16 cellular contexts compared by ENCODE assay signal in genomic region chr1:97084566-97084965, GRCh38.
A peak's percentile ranks its signal among the peaks of the same experiment; 100 is the strongest.
DNase-seq lines count a peak whose midpoint lies in the region; ATAC-seq, FAIRE-seq and TF ChIP-seq lines count a peak whose summit lies in the region.
"Had no signal": no experiment of that assay in that cellular context is flagged by ENCODE, and none has a peak within 500 bp of the region (broad histone marks: within the 10 kb centered on the region; RNA-seq: fewer than 3 reads in every experiment).

No MANE protein-coding gene starts in this region.

- H3K79me2 ChIP-seq in mammary epithelial cell (ENCODE audit: insufficient read depth, low read length): no peaks in the 10 kb centered on the region

- in situ Hi-C loops in mammary epithelial cell (cut with MboI; ENCODE audit: low sequenced_read_pairs in 2 of 2): no loop called here

- dilution Hi-C loops in mammary epithelial cell (cut with HindIII; ENCODE audit: low sequenced_read_pairs): no loop called here

- BruUV-seq in mammary epithelial cell (replicated peaks; lab: Mats Ljungman, UMichigan) (no TSS peak), MCF 10A (replicated peaks; lab: Mats Ljungman, UMichigan) (no TSS peak)

- no peak for ATAC-seq in HG02973 (IDR thresholded peaks at IDR 0.05; ENCODE audit: unreplicated experiment)
- no peak for ATAC-seq in pancreas
- ATAC-seq: Panc1 had no signal

- H3K9ac ChIP-seq in mammary epithelial cell (ENCODE audit: insufficient read depth, low read length) (no peak overlapping the region), adipocyte (ENCODE audit: low read length) (no peak overlapping the region)

- H3K4me1 ChIP-seq in mammary epithelial cell (ENCODE audit: insufficient read depth, low read length) (peaks cover 19% of the 10 kb centered on the region), adipocyte (ENCODE audit: control insufficient read depth, insufficient read depth, low read length) (peaks cover 15% of the 10 kb centered on the region), pancreas (no peaks in the 10 kb centered on the region)
- H3K4me1 ChIP-seq: SJSA1 had no signal

- no peak for FAIRE-seq in pancreas (lab: Jason Lieb, UNC)

- peaks cover 14% of the 10 kb centered on the region for H3K4me1 Mint-ChIP-seq in MCF 10A (ENCODE audit: insufficient read depth, unreplicated experiment)
- H3K4me1 Mint-ChIP-seq: B cell had no signal

- 3% methylated on average over 2 of the region's 2 CpGs for WGBS in mammary epithelial cell (ENCODE audit: low coverage, missing lambda C conversion rate)
- 45 to 48% methylated on average over 2 of the region's 2 CpGs for WGBS in pancreas, 2 donors

- H3K4me3 ChIP-seq in mammary epithelial cell (replicated peaks in 1 of 3; ENCODE audit: insufficient read depth in 1 of 3, low read depth in 2 of 3, low read length in 3 of 3): no peak overlapping the region
- no peak overlapping the region for H3K4me3 ChIP-seq in adipocyte (ENCODE audit: low read length)
- no peak overlapping the region for H3K4me3 ChIP-seq in foreskin fibroblast (ENCODE audit: low read depth in 1 of 2, low read length in 2 of 2)
- no peak overlapping the region for H3K4me3 ChIP-seq in pancreas
- H3K4me3 ChIP-seq: SJSA1 had no signal

- H3K27me3 Mint-ChIP-seq in MCF 10A (ENCODE audit: insufficient read depth, unreplicated experiment): no peaks in the 10 kb centered on the region
- H3K27me3 Mint-ChIP-seq: B cell had no signal

- CTCF ChIA-PET in mammary epithelial cell (lab: Charles Lee; ENCODE audit: low non-redundant PET): no interaction called here
- CTCF ChIA-PET in MCF 10A (lab: Yijun Ruan, JAX): no interaction called here

- no peak overlapping the region for H3K27ac Mint-ChIP-seq in MCF 10A (ENCODE audit: low read depth, unreplicated experiment)
- H3K27ac Mint-ChIP-seq: B cell had no signal

- H3K4me3 Mint-ChIP-seq in MCF 10A (ENCODE audit: unreplicated experiment): no peak overlapping the region
- H3K4me3 Mint-ChIP-seq: B cell had no signal

- H3K27me3 ChIP-seq in mammary epithelial cell (ENCODE audit: insufficient read depth, low read length) (no peaks in the 10 kb centered on the region), adipocyte (replicated peaks; ENCODE audit: control insufficient read depth, insufficient read depth, low read length) (no peaks in the 10 kb centered on the region), pancreas (no peaks in the 10 kb centered on the region)
- H3K27me3 ChIP-seq: SJSA1 had no signal

- intact Hi-C loops in mammary epithelial cell (cut with micrococcal nuclease): no loop called here
- intact Hi-C loops in MCF 10A (cut with micrococcal nuclease): no loop called here
- intact Hi-C loops in pancreas (cut with DNase I): no loop called here

- no peaks in the 10 kb centered on the region for H3K36me3 Mint-ChIP-seq in MCF 10A (ENCODE audit: insufficient read depth, unreplicated experiment)

- H3K9me3 Mint-ChIP-seq in MCF 10A (ENCODE audit: unreplicated experiment): no peaks in the 10 kb centered on the region

- DNase-seq in mammary epithelial cell (peak; percentile 31), MCF 10A (ENCODE audit: unreplicated experiment) (no peak), adipocyte (ENCODE audit: low read depth) (peak; percentile 16), foreskin fibroblast (peak; percentile 44 to 67), GM20000 (ENCODE audit: low spot score) (no peak), pancreas (no peak)
- DNase-seq in activated CD4-positive, CD25-positive, alpha-beta regulatory T cell (lab: John Stamatoyannopoulos, UW): no peak
- DNase-seq: H7, NCI-H1105, NCI-H2081 treated with DMSO at 0.1 percent for 48 hours, NCI-H446 treated with DMSO at 0.1 percent for 48 hours had no signal

- TF ChIP-seq CTCF in mammary epithelial cell (conservative IDR thresholded peaks at IDR 0.05 in 1 of 2, IDR thresholded peaks at IDR 0.05 in 1 of 2; ENCODE audit: extremely low read depth in 1 of 2, insufficient read depth in 1 of 2, low read depth in 1 of 2, low read length in 2 of 2) (no peak), MCF 10A (IDR thresholded peaks at IDR 0.05; ENCODE audit: unreplicated experiment) (no peak), foreskin fibroblast (IDR thresholded peaks at IDR 0.05; ENCODE audit: low read depth, low read length) (no peak), GM20000 (IDR thresholded peaks at IDR 0.05; ENCODE audit: extremely low read depth, missing control alignments) (no peak), pancreas (IDR thresholded peaks at IDR 0.05) (no peak)

- H3K4me2 ChIP-seq in mammary epithelial cell (ENCODE audit: insufficient read depth, low read depth, low read length): no peak overlapping the region

- H3K9me3 ChIP-seq in mammary epithelial cell (replicated peaks; ENCODE audit: insufficient read depth, low read length) (no peaks in the 10 kb centered on the region), adipocyte (ENCODE audit: control insufficient read depth, low read length) (no peaks in the 10 kb centered on the region), pancreas (no peaks in the 10 kb centered on the region)
- H3K9me3 ChIP-seq: SJSA1 had no signal

- H2AFZ ChIP-seq in mammary epithelial cell (ENCODE audit: low read depth, low read length): no peak overlapping the region

- POLR2A ChIA-PET in MCF 10A (lab: Yijun Ruan, JAX): interaction anchor here (1.2 kb wide), 1 partner anchor 9 kb away, joined by 4 read pairs; no protein-coding TSS in a partner anchor

- no peaks in the 10 kb centered on the region for H4K20me1 ChIP-seq in mammary epithelial cell (ENCODE audit: insufficient read depth, low read length)

- H3K27ac ChIP-seq in mammary epithelial cell (ENCODE audit: insufficient read depth, low read depth, low read length): no peak overlapping the region
- H3K27ac ChIP-seq in pancreas: no peak overlapping the region
- H3K27ac ChIP-seq: 22Rv1, SJSA1 had no signal

- no peaks in the 10 kb centered on the region for H3K36me3 ChIP-seq in mammary epithelial cell (ENCODE audit: insufficient read depth, low read length)
- H3K36me3 ChIP-seq in adipocyte (ENCODE audit: control insufficient read depth, insufficient read depth, low read length, severe bottlenecking): no peaks in the 10 kb centered on the region
- no peaks in the 10 kb centered on the region for H3K36me3 ChIP-seq in pancreas
- H3K36me3 ChIP-seq: SJSA1 had no signal

Comparison
In these comparisons a context has a peak if more than half of its experiments do, and no peak if none do; other contexts are left out.
1. DNase-seq: peak in mammary epithelial cell (single experiment), adipocyte (single experiment) and foreskin fibroblast (2 of 2); none in MCF 10A (single experiment), GM20000 (single experiment), pancreas (0 of 6) and activated CD4-positive, CD25-positive, alpha-beta regulatory T cell (0 of 4).